Comparison of ENCODE assay signal across 25 cellular contexts in genomic region chrX:55149242-55149641, GRCh38.
"Had no signal": no experiment of that assay in that cellular context is flagged by ENCODE, and none has a peak within 500 bp of the region (broad histone marks: within the 10 kb centered on the region; RNA-seq: fewer than 3 reads in every experiment).

No MANE protein-coding gene starts in this region.

- H3K9me3 ChIP-seq: adrenal gland, body of pancreas had no signal

- H3K27ac ChIP-seq: adrenal gland, body of pancreas, SK-N-MC had no signal

- FAIRE-seq: bronchial epithelial cell, RCC 7860 had no signal

- H3K4me3 ChIP-seq: adrenal gland, body of pancreas, SK-N-MC had no signal

- DNase-seq: activated CD4-positive, alpha-beta T cell treated with anti-CD3 and anti-CD28 coated beads for 4 hours; activated CD8-positive, alpha-beta memory T cell treated with anti-CD3 and anti-CD28 coated beads, Interleukin-2, amount 50 U/mL, for 4 hours; activated CD8-positive, alpha-beta T cell treated with anti-CD3 and anti-CD28 coated beads for 36 hours; activated naive CD4-positive, alpha-beta T cell treated with anti-CD3 and anti-CD28 coated beads, Interleukin-2, amount 50 U/mL, for 16 hours; activated naive CD8-positive, alpha-beta T cell treated with anti-CD3 and anti-CD28 coated beads, Interleukin-2, amount 10 ng/mL, durations not matched to agents 7 days and 5 days; activated T-cell treated with anti-CD3 and anti-CD28 coated beads, Interleukin-2, amount 50 U/mL, for 72 hours; adrenal gland; aorta; body of pancreas; KG1; NCI-H1105 treated with DMSO at 0.1 percent for 48 hours; NCI-H1436 treated with DMSO at 0.1 percent for 48 hours; NCI-H187; NCI-H2081; NCI-H510A treated with DMSO at 0.1 percent for 48 hours; NCI-H69; NK-92 treated with Interleukin-12 subunit alpha and Interleukin-12 subunit beta, amount 100 ng/mL, for 24 hours; PC-3; T-cell; T-helper 2 cell; T1000 had no signal

- H3K36me3 ChIP-seq: adrenal gland had no signal

- H3K4me1 ChIP-seq: adrenal gland, body of pancreas had no signal

- H3K27me3 ChIP-seq: body of pancreas had no signal

- ATAC-seq: activated CD4-positive, CD25-positive, alpha-beta regulatory T cell treated with anti-CD3 and anti-CD28 coated beads, Interleukin-2, amount 50 U/mL, for 24 hours; activated CD8-positive, alpha-beta T cell treated with anti-CD3 and anti-CD28 coated beads for 36 hours; activated T-cell treated with anti-CD3 and anti-CD28 coated beads, Interleukin-2, amount 50 U/mL, for 72 hours; body of pancreas; PC-3; T-cell had no signal
